9 cellular contexts compared by ENCODE assay signal in the genomic region with DNA sequence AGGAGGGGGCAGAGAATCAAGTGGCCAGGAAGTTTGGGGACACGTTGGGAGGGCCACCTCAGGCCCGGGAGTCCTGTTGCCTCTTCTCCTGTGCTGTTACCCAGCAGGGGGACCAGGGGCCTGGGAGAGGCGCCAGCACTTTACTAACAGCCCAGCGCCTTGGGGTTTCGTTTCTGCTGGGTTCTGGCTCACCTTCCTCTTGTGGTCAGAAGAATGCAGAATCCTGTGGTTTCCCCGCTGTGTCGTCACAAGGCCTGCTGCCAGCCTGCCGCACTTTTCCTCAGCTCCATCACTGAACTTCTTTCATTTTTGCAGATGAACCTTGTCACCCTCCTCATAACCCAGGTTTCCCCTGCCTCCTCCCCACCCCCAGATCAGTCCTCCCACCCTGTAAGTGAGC.
DNase-seq lines count a peak whose midpoint lies in the region; ATAC-seq and TF ChIP-seq lines count a peak whose summit lies in the region.
"Had no signal": no experiment of that assay in that cellular context is flagged by ENCODE, and none has a peak within 500 bp of the region (broad histone marks: within the 10 kb centered on the region; RNA-seq: fewer than 3 reads in every experiment).

No MANE protein-coding gene starts in this region.

- peak overlapping the region; percentile 87 to 98 (median 97) for H3K27ac Mint-ChIP-seq in CD4-positive, alpha-beta memory T cell

- peaks cover 0 to 3% of the 10 kb centered on the region in 2 donors for H3K36me3 Mint-ChIP-seq in CD4-positive, alpha-beta memory T cell

- H3K36me3 ChIP-seq in CD4-positive, alpha-beta memory T cell (ENCODE audit: insufficient read depth, low read length), result no peaks in the 10 kb centered on the region
- no peaks in the 10 kb centered on the region for H3K36me3 ChIP-seq in transverse colon
- H3K36me3 ChIP-seq: tibial artery had no signal

- peak overlapping the region; percentile 55 to 86 (median 78) for H3K4me3 Mint-ChIP-seq in CD4-positive, alpha-beta memory T cell

- TF ChIP-seq EP300 in transverse colon (IDR thresholded peaks at IDR 0.05; ENCODE audit: low read depth), result no peak

- CTCF ChIA-PET in CD4-positive, alpha-beta memory T cell (lab: Charles Lee; ENCODE audit: partially characterized antibody), result interaction anchor here (1.0 to 7.6 kb wide), 9 partner anchors 11 to 292 kb away, joined by 3 to 137 read pairs (median 6); no protein-coding TSS in a partner anchor

- peak; percentile 73 to 88 (median 79) for DNase-seq in CD4-positive, alpha-beta memory T cell
- DNase-seq in KG1 (lab: John Stamatoyannopoulos, UW), result peak; percentile 57
- peak; percentile 81 for DNase-seq in activated CD4-positive, alpha-beta T cell treated with anti-CD3 and anti-CD28 coated beads for 48 hours
- peak in 6 of 10 donors; percentile 37 to 57 (median 45) for DNase-seq in dorsolateral prefrontal cortex
- DNase-seq in non-pigmented ciliary epithelial cell (ENCODE audit: low read depth), result peak; percentile 91
- peak; percentile 80 for DNase-seq in transverse colon

- WGBS in transverse colon (ENCODE audit: low coverage in 1 of 2), 2 donors, result 20 to 23% methylated on average over 1 to 8 of the region's 8 CpGs

- ATAC-seq in GM21390 (IDR thresholded peaks at IDR 0.05; ENCODE audit: unreplicated experiment) (peak; percentile 66), HG03521 (IDR thresholded peaks at IDR 0.05; ENCODE audit: unreplicated experiment) (no peak)

- TF ChIP-seq CTCF in dorsolateral prefrontal cortex (IDR thresholded peaks at IDR 0.05 in 54 of 56, conservative IDR thresholded peaks at IDR 0.05 in 2 of 56; ENCODE audit: low read depth in 1 of 56, partially characterized antibody in 56 of 56), result no peak
- no peak for TF ChIP-seq CTCF in transverse colon (IDR thresholded peaks at IDR 0.05)

- TF ChIP-seq POLR2A in transverse colon (IDR thresholded peaks at IDR 0.05), result no peak

- no peaks in the 10 kb centered on the region for H3K27me3 Mint-ChIP-seq in CD4-positive, alpha-beta memory T cell

- H3K27ac ChIP-seq in CD4-positive, alpha-beta memory T cell (ENCODE audit: low read depth, low read length), result peak overlapping the region; percentile 56
- H3K27ac ChIP-seq in dorsolateral prefrontal cortex, result no peak overlapping the region
- H3K27ac ChIP-seq in transverse colon, result peak overlapping the region; percentile 57 to 85 (median 74)
- H3K27ac ChIP-seq: tibial artery had no signal

- intact Hi-C loops in CD4-positive, alpha-beta memory T cell (cut with micrococcal nuclease), result no loop called here
- intact Hi-C loops in dorsolateral prefrontal cortex (cut with DNase I) (loop anchor here (5.0 to 10.0 kb wide), 4 partner anchors 50 to 253 kb away; a partner anchor contains a TSS), transverse colon (cut with DNase I; ENCODE audit: low total_unique reads) (no loop called here)

- no peaks in the 10 kb centered on the region for H3K9me3 ChIP-seq in CD4-positive, alpha-beta memory T cell (ENCODE audit: control insufficient read depth in 1 of 2, low read length in 2 of 2)
- no peaks in the 10 kb centered on the region for H3K9me3 ChIP-seq in transverse colon
- H3K9me3 ChIP-seq: tibial artery had no signal

- no peak overlapping the region for H3K4me3 ChIP-seq in CD4-positive, alpha-beta memory T cell (ENCODE audit: low read length in 2 of 2)
- H3K4me3 ChIP-seq in dorsolateral prefrontal cortex, result no peak overlapping the region
- H3K4me3 ChIP-seq in transverse colon, result peak overlapping the region in 1 of 4 donors; percentile 15
- H3K4me3 ChIP-seq: tibial artery had no signal

- H3K9me3 Mint-ChIP-seq in CD4-positive, alpha-beta memory T cell, result no peaks in the 10 kb centered on the region

- POLR2A ChIA-PET in CD4-positive, alpha-beta memory T cell (lab: Charles Lee; ENCODE audit: partially characterized antibody), result interaction anchor here (0.9 to 1.6 kb wide), 3 partner anchors 53 to 782 kb away, joined by 3 to 5 read pairs (median 4); a partner anchor contains a TSS

- in situ Hi-C loops in transverse colon (cut with MboI; ENCODE audit: low pct_ligation_motif_present in 1 of 4, low pct_unique_long_range_greater_than_20kb in 1 of 4, low sequenced_read_pairs in 3 of 4), result loop anchor here (10.0 to 25.0 kb wide), 2 partner anchors 157 to 160 kb away; no protein-coding TSS in a partner anchor

- H3K27me3 ChIP-seq in CD4-positive, alpha-beta memory T cell (ENCODE audit: insufficient read depth, low read length), result no peaks in the 10 kb centered on the region
- H3K27me3 ChIP-seq in dorsolateral prefrontal cortex (no peaks in the 10 kb centered on the region), transverse colon (no peaks in the 10 kb centered on the region)

- H3K4me1 ChIP-seq in CD4-positive, alpha-beta memory T cell (ENCODE audit: insufficient read depth, low read length), result peaks cover 48% of the 10 kb centered on the region
- H3K4me1 ChIP-seq in transverse colon, result peaks cover 6 to 57% (median 45%) of the 10 kb centered on the region in 4 donors

- H3K4me1 Mint-ChIP-seq in CD4-positive, alpha-beta memory T cell, result peaks cover 34 to 51% (median 41%) of the 10 kb centered on the region in 4 donors

Comparison
In these comparisons a context has a peak if more than half of its experiments do, and no peak if none do; other contexts are left out.
1. H3K27ac ChIP-seq: peak in CD4-positive, alpha-beta memory T cell (single experiment) and transverse colon (4 of 4); none in dorsolateral prefrontal cortex (0 of 59).
2. intact Hi-C loops: an anchor here in dorsolateral prefrontal cortex (5.0 to 10.0 kb wide); none called in CD4-positive, alpha-beta memory T cell and transverse colon.
3. Peak in every context shown above with its lines, with median percentiles within 50 percentile points of each other: DNase-seq.